ENCODE assay signal across 1 cellular context in the genomic region with DNA sequence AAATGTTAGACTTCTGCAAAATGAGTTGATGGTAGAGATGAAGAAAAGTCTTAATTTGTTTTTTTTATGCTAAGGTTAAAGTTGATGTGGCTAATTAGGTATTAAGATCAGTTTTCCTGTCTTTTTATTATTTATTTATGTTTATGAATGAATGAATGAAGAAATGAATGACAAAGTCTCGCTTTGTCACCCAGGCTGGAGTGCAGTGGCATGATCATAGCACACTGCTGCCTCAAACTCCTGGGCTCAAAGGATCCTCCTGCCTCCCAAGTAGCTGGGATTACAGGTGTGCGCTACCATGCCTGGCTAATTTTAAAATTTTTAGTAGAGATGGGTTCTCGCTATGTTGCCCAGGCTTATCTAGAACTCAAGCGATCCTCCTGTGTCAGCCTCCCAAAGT.
TF ChIP-seq lines count a peak whose summit lies in the region.

No MANE protein-coding gene starts in this region.

TF ChIP-seq in HepG2, 621 proteins besides CTCF, POLR2A, EP300 and RAD21:
- TF ChIP-seq, protein P1, sequence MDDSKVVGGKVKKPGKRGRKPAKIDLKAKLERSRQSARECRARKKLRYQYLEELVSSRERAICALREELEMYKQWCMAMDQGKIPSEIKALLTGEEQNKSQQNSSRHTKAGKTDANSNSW (CRISPR knock-in tag; IDR thresholded peaks at IDR 0.05; ENCODE audit: borderline replicate concordance): no peak
- no peak for TF ChIP-seq ZNF251 (CRISPR knock-in tag; IDR thresholded peaks at IDR 0.05)
- peak; percentile 67; the same call in 1 of the 2 replicates for TF ChIP-seq ZNF24 (IDR thresholded peaks at IDR 0.05)
- TF ChIP-seq, protein P2, sequence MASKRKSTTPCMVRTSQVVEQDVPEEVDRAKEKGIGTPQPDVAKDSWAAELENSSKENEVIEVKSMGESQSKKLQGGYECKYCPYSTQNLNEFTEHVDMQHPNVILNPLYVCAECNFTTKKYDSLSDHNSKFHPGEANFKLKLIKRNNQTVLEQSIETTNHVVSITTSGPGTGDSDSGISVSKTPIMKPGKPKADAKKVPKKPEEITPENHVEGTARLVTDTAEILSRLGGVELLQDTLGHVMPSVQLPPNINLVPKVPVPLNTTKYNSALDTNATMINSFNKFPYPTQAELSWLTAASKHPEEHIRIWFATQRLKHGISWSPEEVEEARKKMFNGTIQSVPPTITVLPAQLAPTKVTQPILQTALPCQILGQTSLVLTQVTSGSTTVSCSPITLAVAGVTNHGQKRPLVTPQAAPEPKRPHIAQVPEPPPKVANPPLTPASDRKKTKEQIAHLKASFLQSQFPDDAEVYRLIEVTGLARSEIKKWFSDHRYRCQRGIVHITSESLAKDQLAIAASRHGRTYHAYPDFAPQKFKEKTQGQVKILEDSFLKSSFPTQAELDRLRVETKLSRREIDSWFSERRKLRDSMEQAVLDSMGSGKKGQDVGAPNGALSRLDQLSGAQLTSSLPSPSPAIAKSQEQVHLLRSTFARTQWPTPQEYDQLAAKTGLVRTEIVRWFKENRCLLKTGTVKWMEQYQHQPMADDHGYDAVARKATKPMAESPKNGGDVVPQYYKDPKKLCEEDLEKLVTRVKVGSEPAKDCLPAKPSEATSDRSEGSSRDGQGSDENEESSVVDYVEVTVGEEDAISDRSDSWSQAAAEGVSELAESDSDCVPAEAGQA (IDR thresholded peaks at IDR 0.05; ENCODE audit: low read depth): no peak
- TF ChIP-seq, protein P2 (CRISPR knock-in tag; IDR thresholded peaks at IDR 0.05; ENCODE audit: borderline replicate concordance): no peak
- no peak for TF ChIP-seq U2AF2 (IDR thresholded peaks at IDR 0.05; ENCODE audit: low read depth, low read length)
- TF ChIP-seq, protein P3, sequence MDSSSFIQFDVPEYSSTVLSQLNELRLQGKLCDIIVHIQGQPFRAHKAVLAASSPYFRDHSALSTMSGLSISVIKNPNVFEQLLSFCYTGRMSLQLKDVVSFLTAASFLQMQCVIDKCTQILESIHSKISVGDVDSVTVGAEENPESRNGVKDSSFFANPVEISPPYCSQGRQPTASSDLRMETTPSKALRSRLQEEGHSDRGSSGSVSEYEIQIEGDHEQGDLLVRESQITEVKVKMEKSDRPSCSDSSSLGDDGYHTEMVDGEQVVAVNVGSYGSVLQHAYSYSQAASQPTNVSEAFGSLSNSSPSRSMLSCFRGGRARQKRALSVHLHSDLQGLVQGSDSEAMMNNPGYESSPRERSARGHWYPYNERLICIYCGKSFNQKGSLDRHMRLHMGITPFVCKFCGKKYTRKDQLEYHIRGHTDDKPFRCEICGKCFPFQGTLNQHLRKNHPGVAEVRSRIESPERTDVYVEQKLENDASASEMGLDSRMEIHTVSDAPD (CRISPR knock-in tag; IDR thresholded peaks at IDR 0.05): no peak
